Comparison of ENCODE assay signal across 6 cellular contexts in genomic region chr3:193761969-193762368, GRCh38.
"Had no signal": no experiment of that assay in that cellular context is flagged by ENCODE, and none has a peak within 500 bp of the region (broad histone marks: within the 10 kb centered on the region; RNA-seq: fewer than 3 reads in every experiment).

No MANE protein-coding gene starts in this region.

- DNase-seq: H9, HCEC 1CT, IMR-90, KG1 had no signal

- ATAC-seq: GM23338, K562 had no signal
